22 cellular contexts compared by ENCODE assay signal in the genomic region with DNA sequence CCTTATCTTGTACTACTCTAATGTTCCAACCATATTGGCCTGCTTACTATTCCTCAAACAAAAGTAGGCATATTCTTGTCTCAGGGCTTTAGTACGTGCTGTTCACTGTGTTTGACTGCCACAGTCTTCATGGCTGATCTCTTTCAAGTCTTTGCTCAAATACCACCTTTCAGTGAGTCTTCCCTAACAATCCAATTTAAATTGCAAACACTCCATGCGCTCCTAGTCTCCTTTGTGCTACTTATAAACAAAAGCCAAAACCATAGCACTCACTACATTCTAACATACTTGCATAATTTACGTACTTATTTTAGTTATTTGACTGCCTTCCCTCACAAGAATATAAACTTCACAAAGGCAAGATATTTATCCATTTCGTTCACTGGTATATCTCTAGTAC. TPM values are rescaled to one million over a fixed set of nuclear protein-coding genes. Genes with fewer than 3 reads are reported as not detected.
"Had no signal": no experiment of that assay in that cellular context is flagged by ENCODE, and none has a peak within 500 bp of the region (broad histone marks: within the 10 kb centered on the region; RNA-seq: fewer than 3 reads in every experiment).

No MANE protein-coding gene starts in this region.

- H3K27ac ChIP-seq: epithelial cell of prostate, heart right ventricle, lower lobe of right lung, tibial artery had no signal

- ATAC-seq: activated CD8-positive, alpha-beta memory T cell treated with anti-CD3 and anti-CD28 coated beads, Interleukin-2, amount 10 ng/mL, durations not matched to agents 7 days and 5 days; activated CD8-positive, alpha-beta T cell treated with anti-CD3 and anti-CD28 coated beads for 36 hours; activated naive CD8-positive, alpha-beta T cell treated with anti-CD3 and anti-CD28 coated beads, Interleukin-2, amount 50 U/mL, for 24 hours; heart right ventricle; lower lobe of right lung; T-cell had no signal

- H3K36me3 ChIP-seq: cardiac muscle cell, heart right ventricle, lower lobe of right lung, tibial artery had no signal

- H3K27me3 ChIP-seq: body of pancreas, cardiac muscle cell, heart right ventricle, tibial artery had no signal

- H3K4me1 ChIP-seq: lower lobe of right lung, tibial artery had no signal

- DNase-seq: activated CD4-positive, alpha-beta T cell treated with anti-CD3 and anti-CD28 coated beads, Interleukin-2, amount 10 ng/mL, durations not matched to agents 7 days and 5 days; activated CD4-positive, CD25-positive, alpha-beta regulatory T cell treated with anti-CD3 and anti-CD28 coated beads, Interleukin-2, amount 50 U/mL, for 72 hours; activated CD8-positive, alpha-beta memory T cell treated with anti-CD3 and anti-CD28 coated beads, Interleukin-2, amount 10 ng/mL, durations not matched to agents 7 days and 5 days; activated CD8-positive, alpha-beta T cell treated with anti-CD3 and anti-CD28 coated beads for 36 hours; activated gamma-delta T cell; activated naive CD4-positive, alpha-beta T cell treated with anti-CD3 and anti-CD28 coated beads, Interleukin-2, amount 50 U/mL, for 16 hours; activated naive CD8-positive, alpha-beta T cell treated with anti-CD3 and anti-CD28 coated beads, Interleukin-2, amount 50 U/mL, for 24 hours; activated T-cell treated with anti-CD3 and anti-CD28 coated beads for 4 hours; anterior cingulate cortex; body of pancreas; heart right ventricle; kidney; lower lobe of right lung; naive B cell; posterior cingulate gyrus; retina; stimulated activated CD4-positive, alpha-beta T cell treated with anti-CD3 and anti-CD28 coated beads, Interleukin-1b, Interleukin-23, amount 100 ng/mL, for 48 hours; T-cell; tibial artery had no signal

- H3K4me3 ChIP-seq: body of pancreas, cardiac muscle cell, heart right ventricle, lower lobe of right lung, tibial artery had no signal

- H3K9me3 ChIP-seq: body of pancreas, heart right ventricle, lower lobe of right lung, tibial artery had no signal

RNA-seq across cellular contexts. Expression of a gene that starts 36.9 kb away (rescaled TPM):
- polyA plus RNA-seq: cardiac muscle cell had no signal

RNA-seq across cellular contexts. Expression of a gene that starts 49.5 kb away (rescaled TPM):
- polyA plus RNA-seq: cardiac muscle cell, neural cell had no signal
